In genomic region chr9:117777823-117778222, GRCh38 we compare ENCODE assay signal across 11 cellular contexts.
DNase-seq lines count a peak whose midpoint lies in the region; ATAC-seq and TF ChIP-seq lines count a peak whose summit lies in the region.
"Had no signal": no experiment of that assay in that cellular context is flagged by ENCODE, and none has a peak within 500 bp of the region (broad histone marks: within the 10 kb centered on the region; RNA-seq: fewer than 3 reads in every experiment).

No MANE protein-coding gene starts in this region.

- H3K4me1 ChIP-seq in left lung: peaks cover 0 to 17% of the 10 kb centered on the region in 2 donors

- ATAC-seq in GM18858 (IDR thresholded peaks at IDR 0.05; ENCODE audit: unreplicated experiment) (peak; percentile 82), GM21528 (IDR thresholded peaks at IDR 0.05; ENCODE audit: low FRiP score, unreplicated experiment) (peak; percentile 66), left lung (peak; percentile 46)
- ATAC-seq: HCT116, mucosa of descending colon had no signal

- no peaks in the 10 kb centered on the region for H3K36me3 ChIP-seq in left lung

- CTCF ChIA-PET in HEK293T (lab: Yijun Ruan, JAX): no interaction called here

- POLR2A ChIA-PET in HEK293T (lab: Yijun Ruan, JAX): no interaction called here

- H3K4me3 ChIP-seq in HL-60 (replicated peaks; ENCODE audit: insufficient read depth, low read length) (no peak overlapping the region), left lung (no peak overlapping the region)
- H3K4me3 ChIP-seq: mucosa of descending colon had no signal

- no peak overlapping the region for H3K27ac ChIP-seq in HL-60 (replicated peaks)
- H3K27ac ChIP-seq in left lung: no peak overlapping the region

- H3K27me3 ChIP-seq in HL-60 (ENCODE audit: insufficient read depth, poor library complexity, severe bottlenecking): no peaks in the 10 kb centered on the region
- H3K27me3 ChIP-seq in left lung: no peaks in the 10 kb centered on the region

- intact Hi-C loops in left lung (cut with DNase I): no loop called here

- H3K9me3 ChIP-seq in left lung: no peaks in the 10 kb centered on the region
- H3K9me3 ChIP-seq: mucosa of descending colon had no signal

- peak; percentile 51 to 60 for DNase-seq in HL-60 (ENCODE audit: low read depth in 1 of 2, low spot score in 1 of 2)
- DNase-seq in left lung: no peak
- DNase-seq in activated CD4-positive, alpha-beta T cell treated with anti-CD3 and anti-CD28 coated beads, Interleukin-2, amount 50 U/mL, for 4 hours: no peak
- no peak for DNase-seq in activated gamma-delta T cell (lab: John Stamatoyannopoulos, UW)
- DNase-seq in HEK293T (ENCODE audit: extremely low spot score): no peak
- no peak for DNase-seq in DMS79 (lab: John Stamatoyannopoulos, UW)
- DNase-seq: retina had no signal

- no peak for TF ChIP-seq CTCF in HL-60 (IDR thresholded peaks at IDR 0.05; ENCODE audit: insufficient read depth, low read length)
- TF ChIP-seq CTCF in left lung (IDR thresholded peaks at IDR 0.05): no peak

TF ChIP-seq in HEK293T, 16 proteins besides CTCF, POLR2A, EP300 and RAD21:
- TF ChIP-seq FOXA1 (IDR thresholded peaks at IDR 0.05) (no peak), L3MBTL2 (conservative IDR thresholded peaks at IDR 0.05) (no peak), ELF4 (IDR thresholded peaks at IDR 0.05) (no peak), LEF1 (IDR thresholded peaks at IDR 0.05; ENCODE audit: borderline replicate concordance) (no peak), SP1 (IDR thresholded peaks at IDR 0.05) (no peak), BHLHE40 (IDR thresholded peaks at IDR 0.05; ENCODE audit: borderline replicate concordance) (no peak), ARNT (IDR thresholded peaks at IDR 0.05) (no peak), ZNF384 (IDR thresholded peaks at IDR 0.05) (no peak), HDGF (IDR thresholded peaks at IDR 0.05; ENCODE audit: borderline replicate concordance) (no peak), CTBP1 (IDR thresholded peaks at IDR 0.05; ENCODE audit: borderline replicate concordance) (no peak), NFRKB (IDR thresholded peaks at IDR 0.05) (no peak), FOXK2 (IDR thresholded peaks at IDR 0.05) (no peak), TARDBP (IDR thresholded peaks at IDR 0.05) (no peak), FOXM1 (IDR thresholded peaks at IDR 0.05; ENCODE audit: borderline replicate concordance) (no peak), SUZ12 (IDR thresholded peaks at IDR 0.05) (no peak), PKNOX1 (IDR thresholded peaks at IDR 0.05) (no peak)
TF ChIP-seq in HEK293T: peak in this region for 0.

Comparison
In these comparisons a context has a peak if more than half of its experiments do, and no peak if none do; other contexts are left out.
1. DNase-seq: peak in HL-60 (2 of 2); none in left lung (0 of 2), activated CD4-positive, alpha-beta T cell treated with anti-CD3 and anti-CD28 coated beads, Interleukin-2, amount 50 U/mL, for 4 hours (0 of 2), activated gamma-delta T cell (single experiment), HEK293T (single experiment) and DMS79 (single experiment).
2. Peak in every context shown above with its lines, with median percentiles within 50 percentile points of each other: ATAC-seq.